ENCODE assay signal across 28 cellular contexts in the genomic region with DNA sequence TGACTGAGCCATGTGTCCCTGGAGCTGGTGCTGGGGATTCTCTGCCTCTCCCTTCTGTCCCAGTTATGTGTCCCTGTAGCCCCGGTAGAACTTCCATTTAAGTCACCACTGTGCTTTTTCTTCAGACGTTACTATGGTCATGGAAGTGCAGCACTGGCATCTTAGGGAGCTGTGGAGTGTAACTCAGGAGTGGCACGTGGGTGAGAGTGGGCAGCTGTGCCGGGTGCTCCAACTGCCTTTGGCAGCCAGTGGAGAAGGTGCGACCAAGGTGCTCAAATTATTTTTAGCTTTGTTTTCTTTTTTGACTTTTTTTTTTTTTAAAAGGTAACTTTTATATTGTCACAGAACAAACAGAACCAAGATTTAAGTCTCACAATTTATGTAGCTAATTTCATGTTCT.
"Had no signal": no experiment of that assay in that cellular context is flagged by ENCODE, and none has a peak within 500 bp of the region (broad histone marks: within the 10 kb centered on the region; RNA-seq: fewer than 3 reads in every experiment).

No MANE protein-coding gene starts in this region.

- H3K27ac Mint-ChIP-seq: naive B cell; naive thymus-derived CD8-positive, alpha-beta T cell; natural killer cell treated with Interleukin-12 subunit alpha and Interleukin-12 subunit beta and Interleukin-15 and Interleukin-18, amount 100 ng/mL, for 72 hours; progenitor cell of endocrine pancreas; stimulated activated effector memory CD8-positive, alpha-beta T cell treated with anti-CD3 and anti-CD28 coated beads, Interleukin-12 subunit alpha, Interleukin-12 subunit beta, amount 100 ng/mL, for 72 hours; stimulated activated naive B cell treated with anti-CD40 and anti-IgM and Interleukin-4, amounts not matched to agents 10 μg/mL and 1 μg/mL and 100 μg/mL, for 72 hours; stimulated activated naive CD8-positive, alpha-beta T cell treated with anti-CD3 and anti-CD28 coated beads, Interleukin-15, Interleukin-2, amounts not matched to agents 100 ng/mL and 50 ng/mL, for 24 hours; type B pancreatic cell had no signal

- DNase-seq: naive B cell; naive thymus-derived CD8-positive, alpha-beta T cell; occipital lobe; ovary; psoas muscle; right cardiac atrium; sigmoid colon; small intestine; stimulated activated CD4-positive, alpha-beta T cell treated with anti-CD3 and anti-CD28 coated beads, Interleukin-15, amount 100 ng/mL, for 24 hours; stimulated activated CD4-positive, alpha-beta T cell treated with anti-CD3 and anti-CD28 coated beads, Interleukin-2, amount 100 ng/mL, for 24 hours; stimulated activated CD4-positive, alpha-beta T cell treated with anti-CD3 and anti-CD28 coated beads, Interleukin-2, amount 100 ng/mL, for 48 hours; stimulated activated CD4-positive, alpha-beta T cell treated with anti-CD3 and anti-CD28 coated beads, Interleukin-4, amount 100 ng/mL, for 24 hours; stimulated activated naive B cell treated with anti-CD40 and anti-IgM and Interleukin-4, amounts not matched to agents 10 μg/mL and 1 μg/mL and 100 μg/mL, for 72 hours; stimulated activated naive CD4-positive, alpha-beta T cell treated with Interleukin-2 at 50 U/mL for 16 hours; stomach; tibial artery; transverse colon; upper lobe of right lung; uterus had no signal

- H3K36me3 Mint-ChIP-seq: naive B cell; naive thymus-derived CD8-positive, alpha-beta T cell; natural killer cell treated with Interleukin-12 subunit alpha and Interleukin-12 subunit beta and Interleukin-15 and Interleukin-18, amount 100 ng/mL, for 72 hours; stimulated activated effector memory CD8-positive, alpha-beta T cell treated with anti-CD3 and anti-CD28 coated beads, Interleukin-12 subunit alpha, Interleukin-12 subunit beta, amount 100 ng/mL, for 72 hours; stimulated activated naive B cell treated with anti-CD40 and anti-IgM and Interleukin-4, amounts not matched to agents 10 μg/mL and 1 μg/mL and 100 μg/mL, for 72 hours; type B pancreatic cell had no signal

- H3K27ac ChIP-seq: ovary, parathyroid adenoma, psoas muscle, right lobe of liver, sigmoid colon, stomach, thoracic aorta, tibial artery, transverse colon, upper lobe of right lung, uterus had no signal

- ATAC-seq: naive thymus-derived CD8-positive, alpha-beta T cell; natural killer cell treated with Interleukin-12 subunit alpha and Interleukin-12 subunit beta and Interleukin-15 and Interleukin-18, amount 100 ng/mL, for 72 hours; psoas muscle; right cardiac atrium; right lobe of liver; stimulated activated effector memory CD8-positive, alpha-beta T cell treated with anti-CD3 and anti-CD28 coated beads, Interleukin-12 subunit alpha, Interleukin-12 subunit beta, amount 100 ng/mL, for 72 hours; stimulated activated naive B cell treated with anti-CD40 and anti-IgM and Interleukin-4, amounts not matched to agents 10 μg/mL and 1 μg/mL and 100 μg/mL, for 72 hours; upper lobe of right lung had no signal

- H3K4me3 Mint-ChIP-seq: naive B cell; naive thymus-derived CD8-positive, alpha-beta T cell; natural killer cell treated with Interleukin-12 subunit alpha and Interleukin-12 subunit beta and Interleukin-15 and Interleukin-18, amount 100 ng/mL, for 72 hours; neural crest cell; stimulated activated effector memory CD8-positive, alpha-beta T cell treated with anti-CD3 and anti-CD28 coated beads, Interleukin-12 subunit alpha, Interleukin-12 subunit beta, amount 100 ng/mL, for 72 hours; stimulated activated naive B cell treated with anti-CD40 and anti-IgM and Interleukin-4, amounts not matched to agents 10 μg/mL and 1 μg/mL and 100 μg/mL, for 72 hours; stimulated activated naive CD8-positive, alpha-beta T cell treated with anti-CD3 and anti-CD28 coated beads, Interleukin-15, Interleukin-2, amounts not matched to agents 100 ng/mL and 50 ng/mL, for 24 hours; type B pancreatic cell had no signal

- H3K4me1 Mint-ChIP-seq: naive B cell; stimulated activated effector memory CD8-positive, alpha-beta T cell treated with anti-CD3 and anti-CD28 coated beads, Interleukin-12 subunit alpha, Interleukin-12 subunit beta, amount 100 ng/mL, for 72 hours; stimulated activated naive B cell treated with anti-CD40 and anti-IgM and Interleukin-4, amounts not matched to agents 10 μg/mL and 1 μg/mL and 100 μg/mL, for 72 hours had no signal

- H3K4me1 ChIP-seq: parathyroid adenoma, psoas muscle, right lobe of liver, sigmoid colon, stomach, tibial artery, transverse colon, upper lobe of right lung had no signal

- H3K36me3 ChIP-seq: ovary, right lobe of liver, sigmoid colon, stomach, thoracic aorta, tibial artery, transverse colon, upper lobe of right lung, uterus had no signal

- H3K9me3 ChIP-seq: ovary, psoas muscle, right lobe of liver, sigmoid colon, stomach, thoracic aorta, tibial artery, transverse colon, upper lobe of right lung, uterus had no signal

- H3K27me3 Mint-ChIP-seq: naive B cell; stimulated activated naive B cell treated with anti-CD40 and anti-IgM and Interleukin-4, amounts not matched to agents 10 μg/mL and 1 μg/mL and 100 μg/mL, for 72 hours had no signal

- H3K27me3 ChIP-seq: ovary, right lobe of liver, sigmoid colon, stomach, tibial artery, transverse colon, upper lobe of right lung, uterus had no signal

- H3K9me3 Mint-ChIP-seq: naive B cell; natural killer cell treated with Interleukin-12 subunit alpha and Interleukin-12 subunit beta and Interleukin-15 and Interleukin-18, amount 100 ng/mL, for 72 hours; neural crest cell had no signal

- H3K4me3 ChIP-seq: ovary, psoas muscle, right lobe of liver, sigmoid colon, stomach, thoracic aorta, tibial artery, transverse colon, upper lobe of right lung, uterus had no signal
